ENCODE assay signal across 15 cellular contexts in the genomic region with DNA sequence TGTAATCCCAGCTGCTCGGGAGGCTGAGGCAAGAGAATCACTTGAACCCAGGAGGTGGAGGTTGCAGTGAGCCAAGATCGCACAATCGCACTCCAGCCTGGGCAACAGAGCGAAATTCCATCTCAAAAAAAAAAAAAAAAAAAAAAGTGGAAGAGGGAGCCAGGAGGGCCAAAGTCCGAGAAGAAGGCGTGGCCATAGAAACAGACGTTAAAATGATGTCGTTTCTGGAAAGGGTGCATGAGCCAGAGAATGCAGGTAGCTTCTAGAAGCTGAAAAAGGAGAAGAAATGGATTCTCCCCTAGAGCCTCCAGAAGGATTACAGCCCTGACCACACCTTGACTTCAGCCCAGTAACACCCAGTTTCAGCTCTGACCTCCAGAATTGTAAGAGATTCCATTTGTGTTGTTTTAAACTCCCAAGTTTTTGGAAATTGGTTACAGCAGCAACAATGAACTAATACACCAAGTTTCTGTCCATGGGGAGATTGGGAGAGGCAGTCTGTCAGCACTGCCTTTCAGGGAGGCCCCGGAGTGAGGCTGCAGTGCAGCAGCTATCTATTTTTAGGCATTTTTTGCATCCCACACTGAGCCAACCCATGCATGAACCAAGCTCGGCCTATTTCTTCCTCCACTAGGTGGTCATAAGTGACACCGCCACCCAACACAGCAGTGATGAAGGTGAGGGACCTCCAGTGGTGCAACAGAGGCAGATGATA. TPM values are rescaled to one million over a fixed set of nuclear protein-coding genes. Genes with fewer than 3 reads are reported as not detected.
DNase-seq lines count a peak whose midpoint lies in the region; ATAC-seq and TF ChIP-seq lines count a peak whose summit lies in the region.
"Had no signal": no experiment of that assay in that cellular context is flagged by ENCODE, and none has a peak within 500 bp of the region (broad histone marks: within the 10 kb centered on the region; RNA-seq: fewer than 3 reads in every experiment).

No MANE protein-coding gene starts in this region.

- H2AFZ ChIP-seq in OCI-LY1 (ENCODE audit: low read length): no peak overlapping the region; the same call in 1 of the 2 replicates
- H2AFZ ChIP-seq: GM23248 had no signal

- ATAC-seq in left lobe of liver: peak; percentile 72
- ATAC-seq in sciatic nerve: no peak
- no peak for ATAC-seq in stimulated activated naive B cell treated with anti-CD40 and anti-IgM and Interleukin-4, amounts not matched to agents 10 μg/mL and 1 μg/mL and 100 μg/mL, for 72 hours (replicated peaks)
- no peak for ATAC-seq in HG03045 (IDR thresholded peaks at IDR 0.05; ENCODE audit: unreplicated experiment)
- ATAC-seq: CD8-positive, alpha-beta T cell had no signal

- peaks cover 0 to 27% (median 19%) of the 10 kb centered on the region in 10 experiments; a peak in 13 of 20 replicates for H3K4me1 ChIP-seq in BLaER1 treated with 17β-estradiol and CSF1 and Interleukin-3, amounts not matched to agents 10 nM and 100 nM
- H3K4me1 ChIP-seq in OCI-LY1 (ENCODE audit: insufficient read depth, low read length, severe bottlenecking): peaks cover 23% of the 10 kb centered on the region
- no peaks in the 10 kb centered on the region for H3K4me1 ChIP-seq in SJCRH30

- peak overlapping the region in 7 of 11 experiments; percentile 22 to 59 (median 49); a peak in 13 of 22 replicates for H3K4me2 ChIP-seq in BLaER1 treated with 17β-estradiol and CSF1 and Interleukin-3, amounts not matched to agents 10 nM and 100 nM
- peak overlapping the region; percentile 33 for H3K4me2 ChIP-seq in OCI-LY1 (ENCODE audit: low read length)

- peak; percentile 69 for DNase-seq in left lobe of liver (ENCODE audit: low spot score)
- DNase-seq in sciatic nerve (ENCODE audit: low spot score): peak; percentile 13
- no peak for DNase-seq in SJCRH30
- DNase-seq in stimulated activated naive B cell treated with anti-CD40 and anti-IgM and Interleukin-4, amounts not matched to agents 10 μg/mL and 1 μg/mL and 100 μg/mL, for 72 hours: no peak
- no peak for DNase-seq in AML-193 (lab: John Stamatoyannopoulos, UW)
- DNase-seq: CD8-positive, alpha-beta T cell; GM23248; NCI-H1048; NCI-H2107; NCI-H69; NK-92 treated with Interleukin-12 subunit alpha and Interleukin-12 subunit beta, amount 100 ng/mL, for 24 hours; PC-3 had no signal

- intact Hi-C loops in sciatic nerve (cut with DNase I): no loop called here

- H3K4me3 Mint-ChIP-seq in stimulated activated naive B cell treated with anti-CD40 and anti-IgM and Interleukin-4, amounts not matched to agents 10 μg/mL and 1 μg/mL and 100 μg/mL, for 72 hours: no peak overlapping the region
- H3K4me3 Mint-ChIP-seq: CD8-positive, alpha-beta T cell had no signal

- TF ChIP-seq CTCF in OCI-LY1 (IDR thresholded peaks at IDR 0.05; ENCODE audit: low read length): peak; percentile 23; the same call in 1 of the 2 replicates

- H4K20me1 ChIP-seq in BLaER1 treated with 17β-estradiol and CSF1 and Interleukin-3, amounts not matched to agents 10 nM and 100 nM: no peaks in the 10 kb centered on the region; a peak in 1 of 22 replicates
- no peaks in the 10 kb centered on the region for H4K20me1 ChIP-seq in OCI-LY1 (ENCODE audit: insufficient read depth, low read length)

- no peaks in the 10 kb centered on the region for H3K36me3 Mint-ChIP-seq in stimulated activated naive B cell treated with anti-CD40 and anti-IgM and Interleukin-4, amounts not matched to agents 10 μg/mL and 1 μg/mL and 100 μg/mL, for 72 hours
- H3K36me3 Mint-ChIP-seq: CD8-positive, alpha-beta T cell had no signal

- no peaks in the 10 kb centered on the region for H3K36me3 ChIP-seq in BLaER1 treated with 17β-estradiol and CSF1 and Interleukin-3, amounts not matched to agents 10 nM and 100 nM
- H3K36me3 ChIP-seq in OCI-LY1 (ENCODE audit: insufficient read depth, low read length) (no peaks in the 10 kb centered on the region), SJCRH30 (no peaks in the 10 kb centered on the region)

- no peak overlapping the region for H3K27ac ChIP-seq in BLaER1 treated with 17β-estradiol and CSF1 and Interleukin-3, amounts not matched to agents 10 nM and 100 nM
- H3K27ac ChIP-seq in OCI-LY1 (ENCODE audit: low read depth, low read length, poor library complexity, severe bottlenecking) (peak overlapping the region; percentile 22), SJCRH30 (no peak overlapping the region)
- H3K27ac ChIP-seq: GM23248 had no signal

- no peaks in the 10 kb centered on the region for H3K9me2 ChIP-seq in OCI-LY1 (ENCODE audit: low read depth, low read length)

- peaks cover 6 to 16% of the 10 kb centered on the region in 2 donors for H3K27me3 Mint-ChIP-seq in stimulated activated naive B cell treated with anti-CD40 and anti-IgM and Interleukin-4, amounts not matched to agents 10 μg/mL and 1 μg/mL and 100 μg/mL, for 72 hours

- H3K9me3 ChIP-seq in BLaER1 treated with 17β-estradiol and CSF1 and Interleukin-3, amounts not matched to agents 10 nM and 100 nM (replicated peaks in 1 of 11): peaks cover 0 to 6% (median 0%) of the 10 kb centered on the region in 11 experiments; a peak in 1 of 22 replicates
- H3K9me3 ChIP-seq in OCI-LY1 (ENCODE audit: low read length): no peaks in the 10 kb centered on the region
- no peaks in the 10 kb centered on the region for H3K9me3 ChIP-seq in SJCRH30 (replicated peaks)

- H3K4me1 Mint-ChIP-seq in stimulated activated naive B cell treated with anti-CD40 and anti-IgM and Interleukin-4, amounts not matched to agents 10 μg/mL and 1 μg/mL and 100 μg/mL, for 72 hours: peaks cover 0 to 3% of the 10 kb centered on the region in 2 donors

- H3F3A ChIP-seq in OCI-LY1 (ENCODE audit: insufficient read depth, low read length): no peaks in the 10 kb centered on the region

- H3K9me3 Mint-ChIP-seq in stimulated activated naive B cell treated with anti-CD40 and anti-IgM and Interleukin-4, amounts not matched to agents 10 μg/mL and 1 μg/mL and 100 μg/mL, for 72 hours: no peaks in the 10 kb centered on the region
- H3K9me3 Mint-ChIP-seq: CD8-positive, alpha-beta T cell had no signal

- no peaks in the 10 kb centered on the region for H3K79me2 ChIP-seq in OCI-LY1 (ENCODE audit: insufficient read depth, low read length)

- no peaks in the 10 kb centered on the region for H3K27me3 ChIP-seq in BLaER1 treated with 17β-estradiol and CSF1 and Interleukin-3, amounts not matched to agents 10 nM and 100 nM
- H3K27me3 ChIP-seq in OCI-LY1 (ENCODE audit: insufficient read depth, low read length) (no peaks in the 10 kb centered on the region), SJCRH30 (peaks cover 4% of the 10 kb centered on the region; the same call in 1 of the 2 replicates)

- no peak overlapping the region for H3K9ac ChIP-seq in BLaER1 treated with 17β-estradiol and CSF1 and Interleukin-3, amounts not matched to agents 10 nM and 100 nM
- H3K9ac ChIP-seq in OCI-LY1 (ENCODE audit: low read length): peak overlapping the region; percentile 15; the same call in 1 of the 2 replicates
- H3K9ac ChIP-seq: GM23248 had no signal

- H3K4me3 ChIP-seq in BLaER1 treated with 17β-estradiol and CSF1 and Interleukin-3, amounts not matched to agents 10 nM and 100 nM: no peak overlapping the region
- H3K4me3 ChIP-seq in OCI-LY1 (ENCODE audit: low read depth, low read length, poor library complexity, severe bottlenecking) (peak overlapping the region; percentile 3), SJCRH30 (no peak overlapping the region)
- H3K4me3 ChIP-seq: GM23248 had no signal

- H3K27ac Mint-ChIP-seq in stimulated activated naive B cell treated with anti-CD40 and anti-IgM and Interleukin-4, amounts not matched to agents 10 μg/mL and 1 μg/mL and 100 μg/mL, for 72 hours: no peak overlapping the region
- H3K27ac Mint-ChIP-seq: CD8-positive, alpha-beta T cell had no signal

RNA-seq across cellular contexts. Expression of gene TRAF3IP1, which starts 14.2 kb away (rescaled TPM):
- total RNA-seq in left lobe of liver (9.0 TPM), sciatic nerve (33.4 TPM)
- 10.6 and 11.3 TPM in 2 replicates for total RNA-seq in SJCRH30 (2014; rRNA removed; shearing (Covaris generic))

RNA-seq across cellular contexts. Expression of gene PER2, which starts 17.7 kb away (rescaled TPM):
- total RNA-seq in left lobe of liver (8.0 TPM), sciatic nerve (24.7 TPM)
- total RNA-seq in SJCRH30 (2014; rRNA removed; shearing (Covaris generic)): 5.3 and 5.9 TPM in 2 replicates

Comparison
In these comparisons a context has a peak if more than half of its experiments do, and no peak if none do; other contexts are left out.
1. DNase-seq: peak in left lobe of liver (single experiment) and sciatic nerve (single experiment); none in SJCRH30 (0 of 2), stimulated activated naive B cell treated with anti-CD40 and anti-IgM and Interleukin-4, amounts not matched to agents 10 μg/mL and 1 μg/mL and 100 μg/mL, for 72 hours (single experiment) and AML-193 (0 of 2).